Comparison of ENCODE assay signal across 15 cellular contexts in genomic region chr10:44799971-44800370, GRCh38.
A peak's percentile ranks its signal among the peaks of the same experiment; 100 is the strongest.
DNase-seq lines count a peak whose midpoint lies in the region; ATAC-seq and TF ChIP-seq lines count a peak whose summit lies in the region.
"Had no signal": no experiment of that assay in that cellular context is flagged by ENCODE, and none has a peak within 500 bp of the region (broad histone marks: within the 10 kb centered on the region; RNA-seq: fewer than 3 reads in every experiment).

No MANE protein-coding gene starts in this region.

- TF ChIP-seq CTCF in chondrocyte (IDR thresholded peaks at IDR 0.05) (no peak), mesothelial cell of epicardium (IDR thresholded peaks at IDR 0.05; ENCODE audit: unreplicated experiment) (no peak), testis (IDR thresholded peaks at IDR 0.05) (no peak)

- no peaks in the 10 kb centered on the region for H3K36me3 ChIP-seq in ACC112 (ENCODE audit: insufficient read depth, low read length)
- no peaks in the 10 kb centered on the region for H3K36me3 ChIP-seq in Karpas-422 (ENCODE audit: insufficient read depth, low read length)
- H3K36me3 ChIP-seq in testis (ENCODE audit: low read depth, missing control alignments): no peaks in the 10 kb centered on the region
- H3K36me3 ChIP-seq: BLaER1 treated with 17β-estradiol and CSF1 and Interleukin-3, amounts not matched to agents 10 nM and 100 nM had no signal

- H3K27me3 Mint-ChIP-seq in chondrocyte (ENCODE audit: low read depth): no peaks in the 10 kb centered on the region
- H3K27me3 Mint-ChIP-seq in mesothelial cell of epicardium (ENCODE audit: low read depth): no peaks in the 10 kb centered on the region
- peaks cover 5 to 18% (median 13%) of the 10 kb centered on the region in 3 donors for H3K27me3 Mint-ChIP-seq in immature natural killer cell (ENCODE audit: low read depth in 3 of 3)
- peaks cover 24 to 29% of the 10 kb centered on the region in 2 donors for H3K27me3 Mint-ChIP-seq in stimulated activated naive B cell treated with anti-CD40 and anti-IgM and Interleukin-4, amounts not matched to agents 10 μg/mL and 1 μg/mL and 100 μg/mL, for 72 hours
- H3K27me3 Mint-ChIP-seq: CD4-positive, CD25-positive, alpha-beta regulatory T cell had no signal

- H3K9me3 ChIP-seq in Karpas-422 (ENCODE audit: low read length) (no peaks in the 10 kb centered on the region), testis (no peaks in the 10 kb centered on the region)

- H3K36me3 Mint-ChIP-seq in chondrocyte (ENCODE audit: low read depth) (no peaks in the 10 kb centered on the region), mesothelial cell of epicardium (no peaks in the 10 kb centered on the region), immature natural killer cell (no peaks in the 10 kb centered on the region)
- H3K36me3 Mint-ChIP-seq in stimulated activated naive B cell treated with anti-CD40 and anti-IgM and Interleukin-4, amounts not matched to agents 10 μg/mL and 1 μg/mL and 100 μg/mL, for 72 hours: no peaks in the 10 kb centered on the region
- H3K36me3 Mint-ChIP-seq: CD4-positive, CD25-positive, alpha-beta regulatory T cell had no signal

- DNase-seq in Karpas-422 (peak; percentile 15), chondrocyte (ENCODE audit: low spot score) (no peak), mesothelial cell of epicardium (ENCODE audit: low spot score in 2 of 2, unreplicated experiment in 2 of 2) (no peak), mucosa of gallbladder (ENCODE audit: low spot score) (no peak), immature natural killer cell (no peak), testis (no peak)
- DNase-seq in stimulated activated naive B cell treated with anti-CD40 and anti-IgM and Interleukin-4, amounts not matched to agents 10 μg/mL and 1 μg/mL and 100 μg/mL, for 72 hours: no peak
- DNase-seq: AML-193; CD4-positive, CD25-positive, alpha-beta regulatory T cell; DMS53; GM23248 had no signal

- H2AFZ ChIP-seq in ACC112 (ENCODE audit: low read length, unreplicated experiment) (peak overlapping the region; percentile 85), Karpas-422 (ENCODE audit: low read length) (no peak overlapping the region)
- H2AFZ ChIP-seq: GM23248 had no signal

- H3K4me2 ChIP-seq in Karpas-422 (ENCODE audit: low read depth, low read length, poor library complexity, severe bottlenecking): no peak overlapping the region
- H3K4me2 ChIP-seq: BLaER1 treated with 17β-estradiol and CSF1 and Interleukin-3, amounts not matched to agents 10 nM and 100 nM had no signal

- H3K9me3 Mint-ChIP-seq in chondrocyte (ENCODE audit: low read depth) (peaks cover 7% of the 10 kb centered on the region), mesothelial cell of epicardium (no peaks in the 10 kb centered on the region), immature natural killer cell (no peaks in the 10 kb centered on the region)
- H3K9me3 Mint-ChIP-seq in stimulated activated naive B cell treated with anti-CD40 and anti-IgM and Interleukin-4, amounts not matched to agents 10 μg/mL and 1 μg/mL and 100 μg/mL, for 72 hours: no peaks in the 10 kb centered on the region
- H3K9me3 Mint-ChIP-seq: CD4-positive, CD25-positive, alpha-beta regulatory T cell had no signal

- no peak for TF ChIP-seq POLR2A in testis (IDR thresholded peaks at IDR 0.05)

- no peaks in the 10 kb centered on the region for H4K20me1 ChIP-seq in Karpas-422 (ENCODE audit: insufficient read depth, low read depth, low read length)
- H4K20me1 ChIP-seq: BLaER1 treated with 17β-estradiol and CSF1 and Interleukin-3, amounts not matched to agents 10 nM and 100 nM had no signal

- H3K4me1 ChIP-seq in ACC112 (ENCODE audit: control insufficient read depth, insufficient read depth, low read length, unreplicated experiment) (peaks cover 29% of the 10 kb centered on the region), Karpas-422 (ENCODE audit: low read length) (no peaks in the 10 kb centered on the region), testis (no peaks in the 10 kb centered on the region)

- no peak for ATAC-seq in stimulated activated naive B cell treated with anti-CD40 and anti-IgM and Interleukin-4, amounts not matched to agents 10 μg/mL and 1 μg/mL and 100 μg/mL, for 72 hours (replicated peaks)
- ATAC-seq: HCT116 had no signal

- H3K9ac ChIP-seq in Karpas-422 (ENCODE audit: low read length): no peak overlapping the region
- H3K9ac ChIP-seq: BLaER1 treated with 17β-estradiol and CSF1 and Interleukin-3, amounts not matched to agents 10 nM and 100 nM; GM23248 had no signal

- WGBS in testis, 2 donors: 71 to 72% methylated on average over 2 of the region's 2 CpGs

- H3K4me3 Mint-ChIP-seq in chondrocyte (ENCODE audit: unreplicated experiment): peak overlapping the region; percentile 46
- no peak overlapping the region for H3K4me3 Mint-ChIP-seq in mesothelial cell of epicardium
- H3K4me3 Mint-ChIP-seq in immature natural killer cell: no peak overlapping the region
- H3K4me3 Mint-ChIP-seq in stimulated activated naive B cell treated with anti-CD40 and anti-IgM and Interleukin-4, amounts not matched to agents 10 μg/mL and 1 μg/mL and 100 μg/mL, for 72 hours: no peak overlapping the region
- H3K4me3 Mint-ChIP-seq: CD4-positive, CD25-positive, alpha-beta regulatory T cell had no signal

- H3K27ac ChIP-seq in ACC112 (ENCODE audit: low read depth, low read length) (no peak overlapping the region; the same call in 1 of the 2 replicates), Karpas-422 (ENCODE audit: low read length) (no peak overlapping the region), testis (no peak overlapping the region)
- H3K27ac ChIP-seq: 22Rv1; BLaER1 treated with 17β-estradiol and CSF1 and Interleukin-3, amounts not matched to agents 10 nM and 100 nM; GM23248 had no signal

- H3K4me3 ChIP-seq in ACC112 (ENCODE audit: low read depth, low read length) (no peak overlapping the region), Karpas-422 (ENCODE audit: low read length) (no peak overlapping the region), testis (no peak overlapping the region)
- H3K4me3 ChIP-seq: BLaER1 treated with 17β-estradiol and CSF1 and Interleukin-3, amounts not matched to agents 10 nM and 100 nM; GM23248 had no signal

- H3K4me1 Mint-ChIP-seq in chondrocyte (ENCODE audit: low read depth) (peaks cover 71% of the 10 kb centered on the region), mesothelial cell of epicardium (peaks cover 61% of the 10 kb centered on the region), immature natural killer cell (no peaks in the 10 kb centered on the region)
- no peaks in the 10 kb centered on the region for H3K4me1 Mint-ChIP-seq in stimulated activated naive B cell treated with anti-CD40 and anti-IgM and Interleukin-4, amounts not matched to agents 10 μg/mL and 1 μg/mL and 100 μg/mL, for 72 hours
- H3K4me1 Mint-ChIP-seq: CD4-positive, CD25-positive, alpha-beta regulatory T cell had no signal

- H3K27me3 ChIP-seq in ACC112 (ENCODE audit: insufficient read depth, low read length) (no peaks in the 10 kb centered on the region), Karpas-422 (ENCODE audit: low read length) (no peaks in the 10 kb centered on the region), testis (no peaks in the 10 kb centered on the region)
- H3K27me3 ChIP-seq: BLaER1 treated with 17β-estradiol and CSF1 and Interleukin-3, amounts not matched to agents 10 nM and 100 nM had no signal

- intact Hi-C loops in testis (cut with DNase I; ENCODE audit: low total_unique reads): no loop called here

- no peaks in the 10 kb centered on the region for H3K9me2 ChIP-seq in Karpas-422 (replicated peaks; ENCODE audit: insufficient read depth, low read length)

- H3K79me2 ChIP-seq in ACC112 (ENCODE audit: control insufficient read depth, insufficient read depth, low read length, unreplicated experiment) (no peaks in the 10 kb centered on the region), Karpas-422 (ENCODE audit: low read length) (no peaks in the 10 kb centered on the region)

- peak overlapping the region; percentile 81 for H3K27ac Mint-ChIP-seq in chondrocyte (ENCODE audit: unreplicated experiment)
- peak overlapping the region; percentile 26 for H3K27ac Mint-ChIP-seq in mesothelial cell of epicardium
- no peak overlapping the region for H3K27ac Mint-ChIP-seq in immature natural killer cell
- H3K27ac Mint-ChIP-seq in stimulated activated naive B cell treated with anti-CD40 and anti-IgM and Interleukin-4, amounts not matched to agents 10 μg/mL and 1 μg/mL and 100 μg/mL, for 72 hours: no peak overlapping the region
- H3K27ac Mint-ChIP-seq: CD4-positive, CD25-positive, alpha-beta regulatory T cell had no signal

Comparison
In these comparisons a context has a peak if more than half of its experiments do, and no peak if none do; other contexts are left out.
1. H3K27ac Mint-ChIP-seq: peak in chondrocyte (single experiment) and mesothelial cell of epicardium (single experiment); none in immature natural killer cell (0 of 6) and stimulated activated naive B cell treated with anti-CD40 and anti-IgM and Interleukin-4, amounts not matched to agents 10 μg/mL and 1 μg/mL and 100 μg/mL, for 72 hours (single experiment).